Comparison of ENCODE assay signal across 1 cellular context in the genomic region with DNA sequence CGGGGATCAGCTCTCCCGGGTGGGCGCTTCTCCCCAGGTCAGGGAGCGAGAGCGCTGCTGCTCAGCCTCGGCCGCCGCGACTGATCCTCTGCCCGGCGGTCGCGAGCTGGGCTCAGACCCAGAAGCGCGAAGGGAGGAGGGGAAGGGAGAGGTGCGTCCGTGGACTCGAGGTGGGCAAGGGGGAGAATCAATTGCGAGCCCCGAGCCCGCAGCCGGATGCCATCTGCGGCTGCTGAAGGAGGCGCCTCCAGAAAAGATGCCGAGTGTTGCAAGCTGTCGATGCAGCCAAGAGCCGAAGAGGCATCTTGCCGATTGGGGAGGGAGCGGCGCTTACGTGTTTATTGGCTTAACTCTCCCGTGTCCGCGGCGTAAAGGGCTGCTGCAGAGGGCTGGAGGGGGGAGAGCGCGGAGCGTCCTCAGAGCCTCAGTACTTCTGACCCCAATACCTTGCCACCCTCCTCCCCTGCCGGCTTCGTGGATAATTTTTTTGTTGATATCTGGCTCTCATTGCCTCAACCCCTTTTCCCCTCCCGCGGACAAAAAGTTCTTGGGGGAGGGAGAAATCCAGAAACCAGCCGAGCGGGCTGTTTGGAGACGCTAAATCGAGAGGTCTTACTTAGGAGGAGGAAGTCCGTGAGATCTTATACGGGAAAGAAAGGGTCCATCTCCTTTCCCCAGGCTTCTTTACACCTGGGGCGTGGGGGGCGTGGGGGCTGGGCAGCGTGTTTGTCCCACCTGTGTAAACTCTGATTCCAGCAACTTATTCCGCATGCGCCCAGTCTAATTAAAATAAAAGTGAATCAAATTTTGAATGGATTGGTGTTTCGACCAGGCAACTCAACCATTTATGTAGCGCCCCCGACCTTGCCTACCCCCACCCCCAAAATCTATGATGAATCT.
TF ChIP-seq lines count a peak whose summit lies in the region.

CADPS (minus strand) TSS at position 314 of the 900 bp plus-strand sequence. CDS start 387 bp downstream, outside the sequence.

TF ChIP-seq in neural cell, 6 proteins besides CTCF, POLR2A, EP300 and RAD21 (continued from another document):
- TF ChIP-seq REST (IDR thresholded peaks at IDR 0.05; ENCODE audit: borderline replicate concordance) (peak; percentile 84), POLR2AphosphoS5 (IDR thresholded peaks at IDR 0.05) (peak; percentile 79), EZH2 (IDR thresholded peaks at IDR 0.05; ENCODE audit: borderline replicate concordance, insufficient read depth, low read length, poor library complexity, severe bottlenecking) (no peak), SMC3 (conservative IDR thresholded peaks at IDR 0.05; ENCODE audit: poor library complexity) (peak; percentile 68)
